Comparison of ENCODE assay signal across 26 cellular contexts in the genomic region with DNA sequence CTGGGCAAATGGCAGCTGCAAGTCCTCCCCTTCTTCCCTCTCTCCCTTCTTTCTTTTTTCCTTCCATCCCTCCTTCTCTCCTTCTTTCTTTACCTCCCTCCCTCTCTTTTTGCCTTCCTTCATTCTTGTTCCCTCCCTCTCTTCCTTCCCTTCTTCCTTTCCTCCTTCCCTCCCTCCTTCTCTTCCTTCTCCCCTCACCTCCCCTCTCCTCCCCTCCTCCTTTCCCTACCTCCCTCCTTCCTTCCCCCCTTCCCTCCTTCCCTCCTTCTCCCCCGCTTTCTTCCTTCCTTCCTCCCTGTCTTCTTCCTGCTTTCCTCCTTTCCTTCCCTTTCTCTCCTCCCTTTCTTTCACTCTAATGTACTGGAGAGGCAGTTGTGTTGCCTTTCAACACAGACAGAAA.
"Had no signal": no experiment of that assay in that cellular context is flagged by ENCODE, and none has a peak within 500 bp of the region (broad histone marks: within the 10 kb centered on the region; RNA-seq: fewer than 3 reads in every experiment).

No MANE protein-coding gene starts in this region.

- DNase-seq: stimulated activated CD4-positive, alpha-beta T cell treated with anti-CD3 and anti-CD28 coated beads, Interleukin-2, amount 100 ng/mL, for 48 hours; stimulated activated CD4-positive, alpha-beta T cell treated with anti-CD3 and anti-CD28 coated beads, Interleukin-4, amount 100 ng/mL, for 1 hour; stimulated activated CD4-positive, alpha-beta T cell treated with anti-CD3 and anti-CD28 coated beads, Interleukin-4, amount 100 ng/mL, for 24 hours; stimulated activated CD4-positive, alpha-beta T cell treated with anti-CD3 and anti-CD28 coated beads, Interleukin-4, amount 100 ng/mL, for 4 hours; stimulated activated CD8-positive, alpha-beta memory T cell treated with anti-CD3 and anti-CD28 coated beads, Interleukin-4, amount 100 ng/mL, for 48 hours; stimulated activated naive B cell treated with anti-CD40 and anti-IgM and Interleukin-4, amounts not matched to agents 10 μg/mL and 1 μg/mL and 100 μg/mL, for 72 hours; stimulated activated naive CD4-positive, alpha-beta T cell; stimulated activated naive CD4-positive, alpha-beta T cell treated with Interleukin-2 at 50 U/mL for 16 hours; stimulated activated naive CD8-positive, alpha-beta T cell treated with anti-CD3 and anti-CD28 coated beads, Interleukin-15, amount 100 ng/mL, for 72 hours; stimulated activated naive CD8-positive, alpha-beta T cell treated with anti-CD3 and anti-CD28 coated beads, Interleukin-15, Interleukin-2, amounts not matched to agents 100 U/mL and 50 U/mL, for 24 hours; stomach; substantia nigra; testis; thyroid gland; tibial artery; transverse colon; upper lobe of left lung; upper lobe of right lung; uterus had no signal

- FAIRE-seq: urothelium cell line had no signal

- H3K9me3 ChIP-seq: suprapubic skin, testis, thoracic aorta, thyroid gland, tibial artery, transverse colon, upper lobe of right lung, uterus, vagina had no signal

- H3K27ac ChIP-seq: stomach, suprapubic skin, testis, thoracic aorta, thyroid gland, tibial artery, tibial nerve, transverse colon, upper lobe of left lung, upper lobe of right lung, uterus, vagina had no signal

- H3K4me1 ChIP-seq: stomach, suprapubic skin, testis, thyroid gland, tibial artery, tibial nerve, transverse colon, upper lobe of left lung, upper lobe of right lung, uterus, vagina had no signal

- H3K4me3 ChIP-seq: stomach, suprapubic skin, testis, thoracic aorta, thyroid gland, tibial artery, tibial nerve, transverse colon, upper lobe of left lung, upper lobe of right lung, uterus, vagina had no signal

- ATAC-seq: stimulated activated effector memory CD8-positive, alpha-beta T cell treated with anti-CD3 and anti-CD28 coated beads, Interleukin-12 subunit alpha, Interleukin-12 subunit beta, amount 100 ng/mL, for 72 hours; stimulated activated memory B cell treated with anti-CD40 and anti-IgM and Interleukin-4, amounts not matched to agents 10 μg/mL and 1 μg/mL and 100 μg/mL, for 72 hours; stimulated activated naive B cell treated with anti-CD40 and anti-IgM and Interleukin-4, amounts not matched to agents 10 μg/mL and 1 μg/mL and 100 μg/mL, for 72 hours; stimulated activated naive CD8-positive, alpha-beta T cell treated with anti-CD3 and anti-CD28 coated beads, Interleukin-15, amount 100 ng/mL, for 72 hours; stimulated activated naive CD8-positive, alpha-beta T cell treated with anti-CD3 and anti-CD28 coated beads, Interleukin-15, Interleukin-2, amounts not matched to agents 100 U/mL and 50 U/mL, for 24 hours; upper lobe of right lung had no signal

- H3K36me3 ChIP-seq: stomach, suprapubic skin, thoracic aorta, thyroid gland, tibial artery, tibial nerve, transverse colon, upper lobe of left lung, upper lobe of right lung, uterus, vagina had no signal

- H3K27me3 ChIP-seq: stomach, suprapubic skin, testis, thyroid gland, tibial artery, tibial nerve, transverse colon, upper lobe of left lung, upper lobe of right lung, uterus, vagina had no signal
